ENCODE assay signal across 8 cellular contexts in genomic region chr20:19784511-19785172, GRCh38. TPM values are rescaled to one million over a fixed set of nuclear protein-coding genes. Genes with fewer than 3 reads are reported as not detected.
DNase-seq lines count a peak whose midpoint lies in the region; ATAC-seq and TF ChIP-seq lines count a peak whose summit lies in the region.

No MANE protein-coding gene starts in this region.

- no peaks in the 10 kb centered on the region for H4K20me1 ChIP-seq in HCT116 (ENCODE audit: insufficient read depth)

- no peak overlapping the region for H3K4me3 Mint-ChIP-seq in Calu3 (ENCODE audit: low read depth, unreplicated experiment)
- H3K4me3 Mint-ChIP-seq in activated CD8-positive, alpha-beta T cell treated with anti-CD3 and anti-CD28 coated beads for 36 hours: no peak overlapping the region
- H3K4me3 Mint-ChIP-seq in CD8-positive, alpha-beta memory T cell: no peak overlapping the region

- H3K9me2 ChIP-seq in HCT116 (ENCODE audit: insufficient read depth): no peaks in the 10 kb centered on the region

- peaks cover 17% of the 10 kb centered on the region for H3K4me1 Mint-ChIP-seq in Calu3 (ENCODE audit: low read depth, unreplicated experiment)
- peaks cover 2% of the 10 kb centered on the region for H3K4me1 Mint-ChIP-seq in activated CD8-positive, alpha-beta T cell treated with anti-CD3 and anti-CD28 coated beads for 36 hours (ENCODE audit: low read depth)
- H3K4me1 Mint-ChIP-seq in CD8-positive, alpha-beta memory T cell: peaks cover 0 to 1% (median 0%) of the 10 kb centered on the region in 3 donors

- peak; percentile 25 for DNase-seq in Calu3
- peak; percentile 77 for DNase-seq in HCT116 (ENCODE audit: low read depth, low spot score)
- DNase-seq in NCI-H345 treated with DMSO at 0.1 percent for 48 hours (lab: John Stamatoyannopoulos, UW; ENCODE audit: unreplicated experiment): peak; percentile 90
- DNase-seq in activated CD8-positive, alpha-beta T cell treated with anti-CD3 and anti-CD28 coated beads for 36 hours: peak; percentile 56
- peak; percentile 90 for DNase-seq in glomerular visceral epithelial cell (ENCODE audit: extremely low spot score)
- peak in 4 of 5 donors; percentile 24 to 47 (median 38) for DNase-seq in ovary
- no peak for DNase-seq in CD8-positive, alpha-beta memory T cell

- no peak overlapping the region for H3K27ac ChIP-seq in HCT116 (ENCODE audit: low read depth, low read length)
- no peak overlapping the region for H3K27ac ChIP-seq in ovary
- no peak overlapping the region for H3K27ac ChIP-seq in CD8-positive, alpha-beta memory T cell (ENCODE audit: low read depth, low read length)

- intact Hi-C loops in Calu3 (cut with micrococcal nuclease; ENCODE audit: unreplicated experiment): loop anchor here (1.0 kb wide), 1 partner anchor 211 kb away; no protein-coding TSS in a partner anchor
- intact Hi-C loops in HCT116 (cut with micrococcal nuclease): loop anchor here (1.0 to 10.0 kb wide), 5 partner anchors 100 to 780 kb away; partner anchors contain the start of gene NAA20
- intact Hi-C loops in activated CD8-positive, alpha-beta T cell treated with anti-CD3 and anti-CD28 coated beads for 36 hours (cut with micrococcal nuclease): loop anchor here (2.0 kb wide), 1 partner anchor 210 kb away; no protein-coding TSS in a partner anchor
- intact Hi-C loops in ovary (cut with DNase I): loop anchor here in 3 of 4 donors (2.0 to 10.0 kb wide), 4 partner anchors 100 to 213 kb away; no protein-coding TSS in a partner anchor

- peaks cover 4% of the 10 kb centered on the region for H3K36me3 Mint-ChIP-seq in Calu3 (ENCODE audit: insufficient read depth, unreplicated experiment)
- H3K36me3 Mint-ChIP-seq in activated CD8-positive, alpha-beta T cell treated with anti-CD3 and anti-CD28 coated beads for 36 hours (ENCODE audit: low read depth): no peaks in the 10 kb centered on the region
- no peaks in the 10 kb centered on the region for H3K36me3 Mint-ChIP-seq in CD8-positive, alpha-beta memory T cell

- peak overlapping the region; percentile 49 for H2AFZ ChIP-seq in HCT116 (ENCODE audit: low read depth, low read length, poor library complexity, severe bottlenecking)

- H3K4me1 ChIP-seq in HCT116 (ENCODE audit: control insufficient read depth in 1 of 2, insufficient read depth in 2 of 2, low read length in 2 of 2) (peaks cover 11 to 17% of the 10 kb centered on the region in 2 experiments), ovary (ENCODE audit: insufficient read depth) (peaks cover 9% of the 10 kb centered on the region)
- no peaks in the 10 kb centered on the region for H3K4me1 ChIP-seq in CD8-positive, alpha-beta memory T cell (ENCODE audit: insufficient read depth, low read length)

- 12 to 15% (median 13%) methylated on average over 11 of the region's 11 CpGs for WGBS in ovary, 3 donors

- ATAC-seq in HCT116 (peak; percentile 91), GM21737 (IDR thresholded peaks at IDR 0.05; ENCODE audit: unreplicated experiment) (no peak)
- peak; percentile 56 for ATAC-seq in activated CD8-positive, alpha-beta T cell treated with anti-CD3 and anti-CD28 coated beads for 36 hours

- no peak for TF ChIP-seq CTCF in Calu3 (IDR thresholded peaks at IDR 0.05; ENCODE audit: unreplicated experiment)
- TF ChIP-seq CTCF in HCT116 (IDR thresholded peaks at IDR 0.05 in 2 of 3, conservative IDR thresholded peaks at IDR 0.05 in 1 of 3; ENCODE audit: borderline replicate concordance in 1 of 3, insufficient read depth in 1 of 3, low read depth in 2 of 3, low read length in 2 of 3): peak; percentile 69 to 83 (median 74); a peak in 5 of 6 replicates
- peak; percentile 78 for TF ChIP-seq CTCF in activated CD8-positive, alpha-beta T cell treated with anti-CD3 and anti-CD28 coated beads for 36 hours (IDR thresholded peaks at IDR 0.05)
- peak; percentile 43 to 76 (median 63) for TF ChIP-seq CTCF in ovary (IDR thresholded peaks at IDR 0.05)

- no peak overlapping the region for H3K27ac Mint-ChIP-seq in Calu3 (ENCODE audit: unreplicated experiment)
- H3K27ac Mint-ChIP-seq in activated CD8-positive, alpha-beta T cell treated with anti-CD3 and anti-CD28 coated beads for 36 hours: no peak overlapping the region
- H3K27ac Mint-ChIP-seq in CD8-positive, alpha-beta memory T cell: no peak overlapping the region

- BruUV-seq in Calu3 (replicated peaks; lab: Mats Ljungman, UMichigan): no TSS peak
- BruUV-seq in HCT116 (replicated peaks; lab: Mats Ljungman, UMichigan): no TSS peak

- RAD21 ChIA-PET in HCT116 (lab: Charles Lee; ENCODE audit: low non-redundant PET in 1 of 2, low total read pairs in 2 of 2, uncharacterized antibody in 2 of 2, unreplicated experiment in 2 of 2): no interaction called here

- TF ChIP-seq POLR2A in HCT116 (IDR thresholded peaks at IDR 0.05; ENCODE audit: borderline replicate concordance, extremely low read depth, insufficient read depth, insufficient read length) (no peak), ovary (IDR thresholded peaks at IDR 0.05) (no peak)

- no peak overlapping the region for H3K9ac ChIP-seq in HCT116 (ENCODE audit: low read length)

- TF ChIP-seq EP300 in ovary (IDR thresholded peaks at IDR 0.05): no peak

- peak overlapping the region; percentile 56 for H3K4me2 ChIP-seq in HCT116 (ENCODE audit: low read length)

- H3K27me3 Mint-ChIP-seq in Calu3 (ENCODE audit: unreplicated experiment): no peaks in the 10 kb centered on the region
- peaks cover 10% of the 10 kb centered on the region for H3K27me3 Mint-ChIP-seq in activated CD8-positive, alpha-beta T cell treated with anti-CD3 and anti-CD28 coated beads for 36 hours
- peaks cover 0 to 12% of the 10 kb centered on the region in 2 donors for H3K27me3 Mint-ChIP-seq in CD8-positive, alpha-beta memory T cell

- H3K27me3 ChIP-seq in HCT116 (ENCODE audit: insufficient read depth, low read length): no peaks in the 10 kb centered on the region
- H3K27me3 ChIP-seq in ovary: no peaks in the 10 kb centered on the region
- H3K27me3 ChIP-seq in CD8-positive, alpha-beta memory T cell (ENCODE audit: insufficient read depth, low read length, poor library complexity, severe bottlenecking): no peaks in the 10 kb centered on the region

- CTCF ChIA-PET in Calu3 (lab: Charles Lee) (no interaction called here), HCT116 (lab: Charles Lee) (interaction anchor here (1.3 kb wide), 1 partner anchor 209 kb away, joined by 5 read pairs; no protein-coding TSS in a partner anchor)
- CTCF ChIA-PET in activated CD8-positive, alpha-beta T cell treated with anti-CD3 and anti-CD28 coated beads for 36 hours (lab: Charles Lee): interaction anchor here (0.6 to 3.5 kb wide), 10 partner anchors 10 to 221 kb away, joined by 3 to 14 read pairs (median 4); no protein-coding TSS in a partner anchor
- CTCF ChIA-PET in CD8-positive, alpha-beta memory T cell (lab: Charles Lee): no interaction called here

- H3K9me3 ChIP-seq in HCT116 (ENCODE audit: control insufficient read depth in 1 of 2, insufficient read depth in 1 of 2, low read depth in 1 of 2, low read length in 2 of 2) (no peaks in the 10 kb centered on the region), ovary (no peaks in the 10 kb centered on the region)
- H3K9me3 ChIP-seq in CD8-positive, alpha-beta memory T cell (ENCODE audit: low read length): no peaks in the 10 kb centered on the region

- H3K79me2 ChIP-seq in HCT116 (ENCODE audit: insufficient read depth, low read length): no peaks in the 10 kb centered on the region

- H3K4me3 ChIP-seq in HCT116 (replicated peaks in 1 of 2; ENCODE audit: low read depth in 1 of 2, low read length in 2 of 2): no peak overlapping the region
- H3K4me3 ChIP-seq in ovary: no peak overlapping the region
- no peak overlapping the region for H3K4me3 ChIP-seq in CD8-positive, alpha-beta memory T cell (ENCODE audit: low read length)

- no peaks in the 10 kb centered on the region for H3K9me3 Mint-ChIP-seq in Calu3 (ENCODE audit: low read depth, unreplicated experiment)
- peaks cover 3% of the 10 kb centered on the region for H3K9me3 Mint-ChIP-seq in activated CD8-positive, alpha-beta T cell treated with anti-CD3 and anti-CD28 coated beads for 36 hours
- H3K9me3 Mint-ChIP-seq in CD8-positive, alpha-beta memory T cell: peaks cover 0 to 4% (median 2%) of the 10 kb centered on the region in 5 donors

- peak; percentile 88 for TF ChIP-seq RAD21 in HCT116 (IDR thresholded peaks at IDR 0.05; ENCODE audit: low read depth)

- POLR2A ChIA-PET in HCT116 (lab: Charles Lee): no interaction called here
- POLR2A ChIA-PET in activated CD8-positive, alpha-beta T cell treated with anti-CD3 and anti-CD28 coated beads for 36 hours (lab: Charles Lee): no interaction called here
- POLR2A ChIA-PET in CD8-positive, alpha-beta memory T cell (lab: Charles Lee): no interaction called here

- H3K36me3 ChIP-seq in HCT116 (ENCODE audit: control insufficient read depth in 1 of 2, insufficient read depth in 2 of 2, low read length in 2 of 2) (no peaks in the 10 kb centered on the region), ovary (no peaks in the 10 kb centered on the region)
- H3K36me3 ChIP-seq in CD8-positive, alpha-beta memory T cell (ENCODE audit: insufficient read depth, low read length): no peaks in the 10 kb centered on the region

TF ChIP-seq in HCT116, 20 proteins besides CTCF, POLR2A, EP300 and RAD21 (continues in another document):
- TF ChIP-seq POLR2AphosphoS5 (IDR thresholded peaks at IDR 0.05; ENCODE audit: low read depth, low read length) (no peak), SIN3A (IDR thresholded peaks at IDR 0.05; ENCODE audit: low read depth) (no peak), EGR1 (IDR thresholded peaks at IDR 0.05; ENCODE audit: low read depth) (peak; percentile 71), TCF7L2 (IDR thresholded peaks at IDR 0.05; ENCODE audit: borderline replicate concordance, extremely low read depth, insufficient read depth, insufficient read length) (peak; percentile 91)

RNA-seq across cellular contexts. Expression of gene RIN2, which starts 26.6 kb away (rescaled TPM):
- total RNA-seq in Calu3 (2022) (9.8 and 9.9 TPM in 2 replicates), HCT116 (2021; ENCODE audit: unreplicated experiment) (1.5 TPM), ovary (10 to 100 TPM; 22.2 to 66.4 (median 51.3) TPM)
- 0.37 and 0.53 TPM in 2 replicates for polyA plus RNA-seq in HCT116 (2012)
- total RNA-seq in activated CD8-positive, alpha-beta T cell treated with anti-CD3 and anti-CD28 coated beads for 36 hours: not detected
- 10 to 100 TPM; 17.5 to 19.0 TPM for polyA plus RNA-seq in ovary
- total RNA-seq in CD8-positive, alpha-beta memory T cell: under 1 TPM; 0.37 to 0.49 TPM
- polyA plus RNA-seq in CD8-positive, alpha-beta memory T cell: not detected

Comparison
In these comparisons a context has a peak if more than half of its experiments do, and no peak if none do; other contexts are left out.
1. DNase-seq: peak in Calu3 (single experiment), HCT116 (single experiment), NCI-H345 treated with DMSO at 0.1 percent for 48 hours (single experiment), activated CD8-positive, alpha-beta T cell treated with anti-CD3 and anti-CD28 coated beads for 36 hours (single experiment), glomerular visceral epithelial cell (single experiment) and ovary (4 of 5); none in CD8-positive, alpha-beta memory T cell (0 of 5).
2. CTCF ChIA-PET loops: an anchor here in HCT116 (1.3 kb wide) and activated CD8-positive, alpha-beta T cell treated with anti-CD3 and anti-CD28 coated beads for 36 hours (0.6 to 3.5 kb wide); none called in Calu3 and CD8-positive, alpha-beta memory T cell.